18 cellular contexts compared by ENCODE assay signal in genomic region chr1:83682132-83682531, GRCh38.
"Had no signal": no experiment of that assay in that cellular context is flagged by ENCODE, and none has a peak within 500 bp of the region (broad histone marks: within the 10 kb centered on the region; RNA-seq: fewer than 3 reads in every experiment).

No MANE protein-coding gene starts in this region.

- H3K4me1 ChIP-seq: esophagus muscularis mucosa, foreskin keratinocyte, gastroesophageal sphincter, heart left ventricle, left lung, lower lobe of right lung had no signal

- H3K4me3 ChIP-seq: coronary artery, dorsolateral prefrontal cortex, esophagus muscularis mucosa, gastroesophageal sphincter, heart left ventricle, left lung, lower lobe of right lung, mucosa of descending colon had no signal

- DNase-seq: dermis blood vessel endothelial cell; dorsolateral prefrontal cortex; effector CD4-positive, alpha-beta T cell; effector memory CD4-positive, alpha-beta T cell; foreskin keratinocyte; heart left ventricle; hippocampal formation; left cardiac atrium; left lung; left ventricle myocardium superior; lower lobe of right lung; mesenchymal stem cell; mucosa of descending colon; naive B cell; naive thymus-derived CD8-positive, alpha-beta T cell had no signal

- H3K27me3 ChIP-seq: dorsolateral prefrontal cortex, esophagus muscularis mucosa, foreskin keratinocyte, gastroesophageal sphincter, heart left ventricle, left lung had no signal

- H3K27ac ChIP-seq: coronary artery, dorsolateral prefrontal cortex, esophagus muscularis mucosa, foreskin keratinocyte, gastroesophageal sphincter, heart left ventricle, left lung, lower lobe of right lung had no signal

- H3K9me3 ChIP-seq: esophagus muscularis mucosa, gastroesophageal sphincter, heart left ventricle, left lung, lower lobe of right lung, mucosa of descending colon had no signal

- H3K36me3 ChIP-seq: esophagus muscularis mucosa, gastroesophageal sphincter, heart left ventricle, left lung, lower lobe of right lung had no signal
